In genomic region chr1:87439821-87440220, GRCh38 we compare ENCODE assay signal across 8 cellular contexts.
"Had no signal": no experiment of that assay in that cellular context is flagged by ENCODE, and none has a peak within 500 bp of the region (broad histone marks: within the 10 kb centered on the region; RNA-seq: fewer than 3 reads in every experiment).

No MANE protein-coding gene starts in this region.

- FAIRE-seq: HepG2 had no signal

- H2AFZ ChIP-seq: GM23248 had no signal

- DNase-seq: GM23248, GOT3, H7, HFFc6 had no signal

- H3K27ac ChIP-seq: GM23248, HL-60 had no signal

- H3K9ac ChIP-seq: GM23248 had no signal

- ATAC-seq: HCT116, HepG2 had no signal

- H3K36me3 ChIP-seq: HAP-1 had no signal

- H3K4me3 ChIP-seq: GM23248, HAP-1 had no signal
